Comparison of ENCODE assay signal across 8 cellular contexts in genomic region chr4:140296335-140296753, GRCh38.
DNase-seq lines count a peak whose midpoint lies in the region; ATAC-seq and TF ChIP-seq lines count a peak whose summit lies in the region.

No MANE protein-coding gene starts in this region.

- H3K9me3 Mint-ChIP-seq in chondrocyte (ENCODE audit: low read depth), result no peaks in the 10 kb centered on the region
- H3K9me3 Mint-ChIP-seq in stimulated activated memory B cell treated with anti-CD40 and anti-IgM and Interleukin-4, amounts not matched to agents 10 μg/mL and 1 μg/mL and 100 μg/mL, for 72 hours, result no peaks in the 10 kb centered on the region
- no peaks in the 10 kb centered on the region for H3K9me3 Mint-ChIP-seq in activated CD8-positive, alpha-beta T cell treated with anti-CD3 and anti-CD28 coated beads, Interleukin-2, amount 10 ng/mL, durations not matched to agents 7 days and 5 days (ENCODE audit: insufficient read depth)

- peak overlapping the region; percentile 55 for H3K27ac Mint-ChIP-seq in chondrocyte (ENCODE audit: unreplicated experiment)
- H3K27ac Mint-ChIP-seq in stimulated activated memory B cell treated with anti-CD40 and anti-IgM and Interleukin-4, amounts not matched to agents 10 μg/mL and 1 μg/mL and 100 μg/mL, for 72 hours, result no peak overlapping the region
- H3K27ac Mint-ChIP-seq in activated CD8-positive, alpha-beta T cell treated with anti-CD3 and anti-CD28 coated beads, Interleukin-2, amount 10 ng/mL, durations not matched to agents 7 days and 5 days, result no peak overlapping the region

- POLR2A ChIA-PET in activated CD8-positive, alpha-beta T cell treated with anti-CD3 and anti-CD28 coated beads, Interleukin-2, amount 10 ng/mL, durations not matched to agents 7 days and 5 days (lab: Charles Lee), result no interaction called here

- DNase-seq in AG10803 (ENCODE audit: low read depth) (peak; percentile 97), NCI-H1436 (lab: John Stamatoyannopoulos, UW) (peak; percentile 43), chondrocyte (ENCODE audit: low spot score) (no peak), midbrain (lab: John Stamatoyannopoulos, UW) (peak; percentile 8)
- no peak for DNase-seq in activated CD8-positive, alpha-beta T cell treated with anti-CD3 and anti-CD28 coated beads, Interleukin-2, amount 10 ng/mL, durations not matched to agents 7 days and 5 days

- H3K27me3 Mint-ChIP-seq in chondrocyte (ENCODE audit: low read depth), result no peaks in the 10 kb centered on the region
- peaks cover 29% of the 10 kb centered on the region for H3K27me3 Mint-ChIP-seq in stimulated activated memory B cell treated with anti-CD40 and anti-IgM and Interleukin-4, amounts not matched to agents 10 μg/mL and 1 μg/mL and 100 μg/mL, for 72 hours
- H3K27me3 Mint-ChIP-seq in activated CD8-positive, alpha-beta T cell treated with anti-CD3 and anti-CD28 coated beads, Interleukin-2, amount 10 ng/mL, durations not matched to agents 7 days and 5 days (ENCODE audit: low read depth), result peaks cover 2% of the 10 kb centered on the region

- H3K4me3 Mint-ChIP-seq in chondrocyte (ENCODE audit: unreplicated experiment), result peak overlapping the region; percentile 52
- no peak overlapping the region for H3K4me3 Mint-ChIP-seq in stimulated activated memory B cell treated with anti-CD40 and anti-IgM and Interleukin-4, amounts not matched to agents 10 μg/mL and 1 μg/mL and 100 μg/mL, for 72 hours
- no peak overlapping the region for H3K4me3 Mint-ChIP-seq in activated CD8-positive, alpha-beta T cell treated with anti-CD3 and anti-CD28 coated beads, Interleukin-2, amount 10 ng/mL, durations not matched to agents 7 days and 5 days

- CTCF ChIA-PET in activated CD8-positive, alpha-beta T cell treated with anti-CD3 and anti-CD28 coated beads, Interleukin-2, amount 10 ng/mL, durations not matched to agents 7 days and 5 days (lab: Charles Lee), result no interaction called here

- ATAC-seq in stimulated activated memory B cell treated with anti-CD40 and anti-IgM and Interleukin-4, amounts not matched to agents 10 μg/mL and 1 μg/mL and 100 μg/mL, for 72 hours, result no peak
- ATAC-seq in HG02798 (IDR thresholded peaks at IDR 0.05; ENCODE audit: poor library complexity, unreplicated experiment) (no peak), GM21529 (IDR thresholded peaks at IDR 0.05; ENCODE audit: unreplicated experiment) (no peak)
- no peak for ATAC-seq in activated CD8-positive, alpha-beta T cell treated with anti-CD3 and anti-CD28 coated beads, Interleukin-2, amount 10 ng/mL, durations not matched to agents 7 days and 5 days

- H3K4me1 Mint-ChIP-seq in chondrocyte (ENCODE audit: low read depth), result peaks cover 23% of the 10 kb centered on the region
- H3K4me1 Mint-ChIP-seq in stimulated activated memory B cell treated with anti-CD40 and anti-IgM and Interleukin-4, amounts not matched to agents 10 μg/mL and 1 μg/mL and 100 μg/mL, for 72 hours, result no peaks in the 10 kb centered on the region
- no peaks in the 10 kb centered on the region for H3K4me1 Mint-ChIP-seq in activated CD8-positive, alpha-beta T cell treated with anti-CD3 and anti-CD28 coated beads, Interleukin-2, amount 10 ng/mL, durations not matched to agents 7 days and 5 days (ENCODE audit: low read depth)

- peak overlapping the region; percentile 6; the same call in 1 of the 2 replicates for H3K4me3 ChIP-seq in AG10803 (ENCODE audit: low read length)

- TF ChIP-seq CTCF in AG10803 (conservative IDR thresholded peaks at IDR 0.05; ENCODE audit: low read length) (no peak), chondrocyte (IDR thresholded peaks at IDR 0.05) (no peak)

- H3K36me3 Mint-ChIP-seq in chondrocyte (ENCODE audit: low read depth), result no peaks in the 10 kb centered on the region
- no peaks in the 10 kb centered on the region for H3K36me3 Mint-ChIP-seq in stimulated activated memory B cell treated with anti-CD40 and anti-IgM and Interleukin-4, amounts not matched to agents 10 μg/mL and 1 μg/mL and 100 μg/mL, for 72 hours
- H3K36me3 Mint-ChIP-seq in activated CD8-positive, alpha-beta T cell treated with anti-CD3 and anti-CD28 coated beads, Interleukin-2, amount 10 ng/mL, durations not matched to agents 7 days and 5 days (ENCODE audit: low read depth), result no peaks in the 10 kb centered on the region

Comparison
In these comparisons a context has a peak if more than half of its experiments do, and no peak if none do; other contexts are left out.
1. DNase-seq: peak in AG10803 (single experiment), NCI-H1436 (single experiment) and midbrain (single experiment); none in chondrocyte (single experiment) and activated CD8-positive, alpha-beta T cell treated with anti-CD3 and anti-CD28 coated beads, Interleukin-2, amount 10 ng/mL, durations not matched to agents 7 days and 5 days (single experiment).